Comparison of ENCODE assay signal across 17 cellular contexts in the genomic region with DNA sequence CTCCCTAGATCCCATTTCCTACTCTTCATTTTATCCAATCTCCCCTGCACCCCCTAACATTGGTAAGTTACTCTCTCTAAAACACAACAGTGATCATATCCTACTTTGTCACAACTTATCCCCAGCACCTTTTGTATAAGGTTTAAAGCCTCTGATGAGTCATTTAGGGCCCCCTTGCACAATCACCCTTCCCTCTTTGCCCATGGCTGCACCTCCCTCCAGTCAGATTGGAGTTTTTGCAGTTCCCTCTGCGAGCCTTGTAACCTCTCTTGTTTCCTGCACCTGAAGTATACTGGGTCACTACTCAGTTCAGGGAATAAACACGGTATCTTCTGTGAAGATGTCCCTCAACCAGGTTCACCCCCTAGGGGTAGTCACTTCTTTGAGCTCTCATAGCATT. TPM values are rescaled to one million over a fixed set of nuclear protein-coding genes. Genes with fewer than 3 reads are reported as not detected.
DNase-seq lines count a peak whose midpoint lies in the region; ATAC-seq and TF ChIP-seq lines count a peak whose summit lies in the region.
"Had no signal": no experiment of that assay in that cellular context is flagged by ENCODE, and none has a peak within 500 bp of the region (broad histone marks: within the 10 kb centered on the region; RNA-seq: fewer than 3 reads in every experiment).

No MANE protein-coding gene starts in this region.

- intact Hi-C loops in left cardiac atrium (cut with DNase I) (no loop called here), cardiac septum (cut with DNase I) (no loop called here)

- peaks cover 11% of the 10 kb centered on the region for H3K4me1 Mint-ChIP-seq in nephron progenitor cell

- DNase-seq in left cardiac atrium = peak; percentile 59
- DNase-seq in cardiac septum (ENCODE audit: low spot score) = no peak
- peak; percentile 90 to 92 for DNase-seq in NOMO-1 (lab: John Stamatoyannopoulos, UW; ENCODE audit: unreplicated experiment in 2 of 2)
- peak; percentile 76 for DNase-seq in epithelial cell of esophagus (ENCODE audit: low read depth)
- DNase-seq in NCI-H2171 treated with DMSO at 0.1 percent for 48 hours (lab: John Stamatoyannopoulos, UW) = no peak
- DNase-seq in DMS 273 treated with DMSO at 0.1 percent for 48 hours (lab: John Stamatoyannopoulos, UW) = no peak
- no peak for DNase-seq in nephron progenitor cell
- DNase-seq: activated CD4-positive, alpha-beta T cell treated with anti-CD3 and anti-CD28 coated beads for 1 hour; erythroblast; left ventricle myocardium inferior; NCI-H1092; NCI-H226; stimulated activated CD4-positive, alpha-beta T cell treated with anti-CD3 and anti-CD28 coated beads, Interleukin-4, amount 100 ng/mL, for 4 hours; stimulated activated naive B cell treated with anti-CD40 and anti-IgM and Interleukin-4, amounts not matched to agents 10 μg/mL and 1 μg/mL and 100 μg/mL, for 72 hours had no signal

- H3K36me3 Mint-ChIP-seq in nephron progenitor cell (ENCODE audit: low read depth) = no peaks in the 10 kb centered on the region

- H3K4me3 ChIP-seq in epithelial cell of esophagus (ENCODE audit: low read length) = no peak overlapping the region
- H3K4me3 ChIP-seq: hepatocyte, left ventricle myocardium inferior had no signal

- ATAC-seq in left cardiac atrium (no peak), HG03342 (IDR thresholded peaks at IDR 0.05; ENCODE audit: unreplicated experiment) (no peak)
- ATAC-seq: sciatic nerve; stimulated activated naive B cell treated with anti-CD40 and anti-IgM and Interleukin-4, amounts not matched to agents 10 μg/mL and 1 μg/mL and 100 μg/mL, for 72 hours had no signal

- peaks cover 4% of the 10 kb centered on the region for H3K27me3 Mint-ChIP-seq in nephron progenitor cell (ENCODE audit: low read depth, poor library complexity)

- H3K27ac Mint-ChIP-seq in nephron progenitor cell = no peak overlapping the region
- H3K27ac Mint-ChIP-seq: stimulated activated naive B cell treated with anti-CD40 and anti-IgM and Interleukin-4, amounts not matched to agents 10 μg/mL and 1 μg/mL and 100 μg/mL, for 72 hours had no signal

- no peak for TF ChIP-seq CTCF in epithelial cell of esophagus (IDR thresholded peaks at IDR 0.05; ENCODE audit: insufficient read depth, low read depth, low read length, missing control alignments)
- no peak for TF ChIP-seq CTCF in nephron progenitor cell (IDR thresholded peaks at IDR 0.05)

- H3K9me3 Mint-ChIP-seq in nephron progenitor cell = peaks cover 7% of the 10 kb centered on the region

- no peak overlapping the region for H3K4me3 Mint-ChIP-seq in nephron progenitor cell
- H3K4me3 Mint-ChIP-seq: stimulated activated naive B cell treated with anti-CD40 and anti-IgM and Interleukin-4, amounts not matched to agents 10 μg/mL and 1 μg/mL and 100 μg/mL, for 72 hours had no signal

RNA-seq across cellular contexts. Expression of gene ADRB1, which starts 55.9 kb away (rescaled TPM):
- total RNA-seq in left cardiac atrium (10 to 100 TPM; 53.0 to 60.9 TPM), cardiac septum (26.4 TPM)

Comparison
In these comparisons a context has a peak if more than half of its experiments do, and no peak if none do; other contexts are left out.
1. DNase-seq: peak in left cardiac atrium (single experiment), NOMO-1 (2 of 2) and epithelial cell of esophagus (single experiment); none in cardiac septum (single experiment), NCI-H2171 treated with DMSO at 0.1 percent for 48 hours (single experiment), DMS 273 treated with DMSO at 0.1 percent for 48 hours (single experiment) and nephron progenitor cell (single experiment).